8 cellular contexts compared by ENCODE assay signal in the genomic region with DNA sequence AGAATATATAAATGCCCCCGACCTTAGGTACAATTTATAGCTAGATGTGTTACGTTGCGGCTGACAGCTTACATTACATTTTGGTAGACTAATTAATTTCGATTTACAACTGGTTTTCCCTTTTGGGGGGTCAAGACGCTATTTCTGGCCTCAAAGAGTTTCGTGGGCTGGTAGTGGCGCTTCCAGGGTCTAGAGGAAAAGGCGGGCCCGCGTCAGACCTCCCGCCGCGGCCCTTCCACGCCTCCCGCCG. TPM values are rescaled to one million over a fixed set of nuclear protein-coding genes. Genes with fewer than 3 reads are reported as not detected.
DNase-seq lines count a peak whose midpoint lies in the region; ATAC-seq and TF ChIP-seq lines count a peak whose summit lies in the region.

No MANE protein-coding gene starts in this region.

- H3K9ac ChIP-seq in OCI-LY1 (ENCODE audit: low read length) (peak overlapping the region; percentile 97), endodermal cell (ENCODE audit: extremely low read depth, low read length, poor library complexity, severe bottlenecking) (peak overlapping the region; percentile 57)

- no peaks in the 10 kb centered on the region for H3F3A ChIP-seq in OCI-LY1 (ENCODE audit: insufficient read depth, low read length)

- peak overlapping the region; percentile 93 for H3K4me3 Mint-ChIP-seq in endodermal cell
- peak overlapping the region; percentile 97 for H3K4me3 Mint-ChIP-seq in osteocyte (ENCODE audit: unreplicated experiment)

- peak overlapping the region; percentile 68; the same call in 1 of the 2 replicates for H2AFZ ChIP-seq in OCI-LY1 (ENCODE audit: low read length)

- no peaks in the 10 kb centered on the region for H3K27me3 ChIP-seq in OCI-LY1 (ENCODE audit: insufficient read depth, low read length)
- no peaks in the 10 kb centered on the region for H3K27me3 ChIP-seq in endodermal cell (ENCODE audit: control insufficient read depth, insufficient read depth, low read length, poor library complexity, severe bottlenecking)

- no peak for TF ChIP-seq CTCF in OCI-LY1 (IDR thresholded peaks at IDR 0.05; ENCODE audit: low read length)
- no peak for TF ChIP-seq CTCF in endodermal cell (conservative IDR thresholded peaks at IDR 0.05)
- no peak for TF ChIP-seq CTCF in osteocyte (IDR thresholded peaks at IDR 0.05)

- H3K27me3 Mint-ChIP-seq in endodermal cell (ENCODE audit: insufficient read depth) = no peaks in the 10 kb centered on the region
- H3K27me3 Mint-ChIP-seq in osteocyte (ENCODE audit: unreplicated experiment) = no peaks in the 10 kb centered on the region

- H3K4me3 ChIP-seq in OCI-LY1 (ENCODE audit: low read depth, low read length, poor library complexity, severe bottlenecking) (peak overlapping the region; percentile 96), endodermal cell (ENCODE audit: low read length) (peak overlapping the region; percentile 90)

- DNase-seq in COR-L47 (lab: John Stamatoyannopoulos, UW) (peak; percentile 81), endodermal cell (no peak), osteocyte (ENCODE audit: extremely low spot score, unreplicated experiment) (no peak), D341Med (ENCODE audit: low spot score) (no peak), hippocampal formation (lab: John Stamatoyannopoulos, UW) (no peak)
- no peak for DNase-seq in central memory CD4-positive, alpha-beta T cell

- WGBS in endodermal cell (ENCODE audit: insufficient coverage in 1 of 2, insufficient read length in 1 of 2), 2 experiments = 7 to 31% methylated on average over 3 to 16 of the region's 16 CpGs

- no peaks in the 10 kb centered on the region for H3K9me3 ChIP-seq in OCI-LY1 (ENCODE audit: low read length)
- no peaks in the 10 kb centered on the region for H3K9me3 ChIP-seq in endodermal cell (ENCODE audit: control insufficient read depth, low read length)

- no peaks in the 10 kb centered on the region for H3K9me2 ChIP-seq in OCI-LY1 (ENCODE audit: low read depth, low read length)

- H3K79me2 ChIP-seq in OCI-LY1 (ENCODE audit: insufficient read depth, low read length) = peaks cover 27% of the 10 kb centered on the region

- H3K36me3 ChIP-seq in OCI-LY1 (ENCODE audit: insufficient read depth, low read length) = peaks cover 6% of the 10 kb centered on the region; the same call in 1 of the 2 replicates
- peaks cover 22% of the 10 kb centered on the region for H3K36me3 ChIP-seq in endodermal cell (ENCODE audit: control insufficient read depth, insufficient read depth, low read length)

- H3K4me2 ChIP-seq in OCI-LY1 (ENCODE audit: low read length) = peak overlapping the region; percentile 100

- peaks cover 2% of the 10 kb centered on the region for H3K36me3 Mint-ChIP-seq in endodermal cell (ENCODE audit: low read depth)
- no peaks in the 10 kb centered on the region for H3K36me3 Mint-ChIP-seq in osteocyte (ENCODE audit: unreplicated experiment)

- H3K9me3 Mint-ChIP-seq in endodermal cell (no peaks in the 10 kb centered on the region), osteocyte (ENCODE audit: unreplicated experiment) (no peaks in the 10 kb centered on the region)

- H3K27ac ChIP-seq in OCI-LY1 (ENCODE audit: low read depth, low read length, poor library complexity, severe bottlenecking) = peak overlapping the region; percentile 64
- H3K27ac ChIP-seq in endodermal cell (ENCODE audit: low read depth, low read length) = peak overlapping the region; percentile 40

- H3K4me1 Mint-ChIP-seq in endodermal cell (peaks cover 38% of the 10 kb centered on the region), osteocyte (ENCODE audit: unreplicated experiment) (peaks cover 49% of the 10 kb centered on the region)

- no peaks in the 10 kb centered on the region for H4K20me1 ChIP-seq in OCI-LY1 (ENCODE audit: insufficient read depth, low read length)

- no peak for ATAC-seq in GM21723 (IDR thresholded peaks at IDR 0.05; ENCODE audit: unreplicated experiment)

- peaks cover 40% of the 10 kb centered on the region for H3K4me1 ChIP-seq in OCI-LY1 (ENCODE audit: insufficient read depth, low read length, severe bottlenecking)
- peaks cover 11% of the 10 kb centered on the region for H3K4me1 ChIP-seq in endodermal cell (ENCODE audit: control insufficient read depth, insufficient read depth, low read length)

- peak overlapping the region; percentile 90 for H3K27ac Mint-ChIP-seq in endodermal cell
- peak overlapping the region; percentile 96 for H3K27ac Mint-ChIP-seq in osteocyte (ENCODE audit: unreplicated experiment)

RNA-seq across cellular contexts. Expression of gene IFT25, which starts 0.4 kb away (rescaled TPM):
- total RNA-seq in endodermal cell = 10 to 100 TPM; 34.8 to 56.7 TPM
- 52.3 TPM for polyA plus RNA-seq in endodermal cell (2013, experiment 1 of 2)
- polyA plus RNA-seq in endodermal cell (2013, experiment 2 of 2) = 50.7 TPM
- 29.2 and 29.9 TPM in 2 replicates for total RNA-seq in osteocyte

RNA-seq across cellular contexts. Expression of gene LRRC42, which starts 1.0 kb away (rescaled TPM):
- total RNA-seq in endodermal cell (10 to 100 TPM; 46.0 to 55.1 TPM), osteocyte (30.1 and 32.8 TPM in 2 replicates)
- polyA plus RNA-seq in endodermal cell (2013, experiment 1 of 2) = 62.3 TPM
- 59.9 TPM for polyA plus RNA-seq in endodermal cell (2013, experiment 2 of 2)

RNA-seq across cellular contexts. Expression of gene DIO1, which starts 51.1 kb away (rescaled TPM):
- total RNA-seq in endodermal cell (not detected), osteocyte (not detected in 2 replicates)
- not detected for polyA plus RNA-seq in endodermal cell (2013, experiment 1 of 2)
- not detected for polyA plus RNA-seq in endodermal cell (2013, experiment 2 of 2)

RNA-seq across cellular contexts. Expression of gene YIPF1, which starts 55.5 kb away (rescaled TPM):
- total RNA-seq in endodermal cell = 10 to 100 TPM; 32.7 to 32.8 TPM
- 33.6 TPM for polyA plus RNA-seq in endodermal cell (2013, experiment 1 of 2)
- polyA plus RNA-seq in endodermal cell (2013, experiment 2 of 2) = 29.1 TPM
- 25.3 and 25.6 TPM in 2 replicates for total RNA-seq in osteocyte
